ENCODE assay signal across 8 cellular contexts in the genomic region with DNA sequence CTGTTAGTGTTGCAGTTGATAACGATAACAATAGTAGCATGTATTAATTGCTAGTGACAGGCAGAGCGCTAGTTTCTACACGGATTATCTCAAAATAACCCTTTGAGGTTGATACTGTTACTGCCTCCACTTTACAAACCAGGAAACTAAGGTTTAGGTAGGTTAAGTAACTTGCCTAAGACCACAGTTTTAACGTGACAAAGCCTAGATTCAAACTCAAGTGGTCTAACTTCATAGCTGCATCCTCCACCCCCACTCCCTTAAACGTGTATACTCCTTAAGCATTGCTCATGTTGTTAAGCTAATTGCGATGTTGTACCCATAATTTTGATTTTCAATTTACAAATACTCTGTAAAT. TPM values are rescaled to one million over a fixed set of nuclear protein-coding genes. Genes with fewer than 3 reads are reported as not detected.
DNase-seq lines count a peak whose midpoint lies in the region; ATAC-seq and TF ChIP-seq lines count a peak whose summit lies in the region.

No MANE protein-coding gene starts in this region.

- H3K9me2 ChIP-seq in OCI-LY1 (ENCODE audit: low read depth, low read length) = no peaks in the 10 kb centered on the region

- 11 to 15% methylated on average over 6 of the region's 6 CpGs for WGBS in sigmoid colon, 2 donors

- H4K20me1 ChIP-seq in OCI-LY1 (ENCODE audit: insufficient read depth, low read length) = no peaks in the 10 kb centered on the region

- H3K27ac ChIP-seq in OCI-LY1 (ENCODE audit: low read depth, low read length, poor library complexity, severe bottlenecking) (peak overlapping the region; percentile 74), sigmoid colon (peak overlapping the region; percentile 95 to 98 (median 96))

- H3K9me3 ChIP-seq in OCI-LY1 (ENCODE audit: low read length) (no peaks in the 10 kb centered on the region), sigmoid colon (no peaks in the 10 kb centered on the region)

- no peak for DNase-seq in T-helper 2 cell treated with Interferon-gamma antibody and Interleukin-4, amounts not matched to agents 5 μg/mL and 100 μg/mL, for 36 hours (ENCODE audit: low spot score)
- DNase-seq in T-helper 2 cell (no peak), epithelial cell of esophagus (ENCODE audit: low read depth) (no peak), sigmoid colon (no peak), GF-D8 (lab: John Stamatoyannopoulos, UW) (no peak), retina (no peak)

- H3K27me3 Mint-ChIP-seq in T-helper 2 cell treated with Interferon-gamma antibody and Interleukin-4, amounts not matched to agents 5 μg/mL and 100 μg/mL, for 36 hours (ENCODE audit: low read depth) = no peaks in the 10 kb centered on the region

- H3K36me3 ChIP-seq in OCI-LY1 (ENCODE audit: insufficient read depth, low read length) (peaks cover 7% of the 10 kb centered on the region; the same call in 1 of the 2 replicates), sigmoid colon (no peaks in the 10 kb centered on the region)

- TF ChIP-seq EP300 in sigmoid colon (IDR thresholded peaks at IDR 0.05) = no peak

- no peaks in the 10 kb centered on the region for H3K9me3 Mint-ChIP-seq in T-helper 2 cell treated with Interferon-gamma antibody and Interleukin-4, amounts not matched to agents 5 μg/mL and 100 μg/mL, for 36 hours

- H2AFZ ChIP-seq in OCI-LY1 (ENCODE audit: low read length) = no peak overlapping the region

- intact Hi-C loops in sigmoid colon (cut with DNase I) = no loop called here

- H3K27ac Mint-ChIP-seq in T-helper 2 cell treated with Interferon-gamma antibody and Interleukin-4, amounts not matched to agents 5 μg/mL and 100 μg/mL, for 36 hours = peak overlapping the region; percentile 98

- ATAC-seq in GM21360 (IDR thresholded peaks at IDR 0.05; ENCODE audit: unreplicated experiment) = no peak

- H3K4me3 ChIP-seq in OCI-LY1 (ENCODE audit: low read depth, low read length, poor library complexity, severe bottlenecking) = peak overlapping the region; percentile 96
- peak overlapping the region; percentile 79 for H3K4me3 ChIP-seq in epithelial cell of esophagus (ENCODE audit: low read length)
- peak overlapping the region; percentile 81 to 90 (median 83) for H3K4me3 ChIP-seq in sigmoid colon

- TF ChIP-seq CTCF in OCI-LY1 (IDR thresholded peaks at IDR 0.05; ENCODE audit: low read length) (no peak), epithelial cell of esophagus (IDR thresholded peaks at IDR 0.05; ENCODE audit: insufficient read depth, low read depth, low read length, missing control alignments) (no peak), sigmoid colon (IDR thresholded peaks at IDR 0.05) (no peak)

- peaks cover 57% of the 10 kb centered on the region for H3K79me2 ChIP-seq in OCI-LY1 (ENCODE audit: insufficient read depth, low read length)

- peak overlapping the region; percentile 94 for H3K4me3 Mint-ChIP-seq in T-helper 2 cell treated with Interferon-gamma antibody and Interleukin-4, amounts not matched to agents 5 μg/mL and 100 μg/mL, for 36 hours

- no peaks in the 10 kb centered on the region for H3F3A ChIP-seq in OCI-LY1 (ENCODE audit: insufficient read depth, low read length)

- TF ChIP-seq POLR2A in sigmoid colon (IDR thresholded peaks at IDR 0.05) = no peak

- H3K4me2 ChIP-seq in OCI-LY1 (ENCODE audit: low read length) = peak overlapping the region; percentile 74

- H3K36me3 Mint-ChIP-seq in T-helper 2 cell treated with Interferon-gamma antibody and Interleukin-4, amounts not matched to agents 5 μg/mL and 100 μg/mL, for 36 hours (ENCODE audit: low read depth) = peaks cover 20% of the 10 kb centered on the region

- H3K4me1 ChIP-seq in OCI-LY1 (ENCODE audit: insufficient read depth, low read length, severe bottlenecking) = peaks cover 40% of the 10 kb centered on the region
- peaks cover 0 to 20% (median 11%) of the 10 kb centered on the region in 4 donors for H3K4me1 ChIP-seq in sigmoid colon

- H3K4me1 Mint-ChIP-seq in T-helper 2 cell treated with Interferon-gamma antibody and Interleukin-4, amounts not matched to agents 5 μg/mL and 100 μg/mL, for 36 hours (ENCODE audit: low read depth) = peaks cover 21% of the 10 kb centered on the region

- peak overlapping the region; percentile 94 for H3K9ac ChIP-seq in OCI-LY1 (ENCODE audit: low read length)

- no peaks in the 10 kb centered on the region for H3K27me3 ChIP-seq in OCI-LY1 (ENCODE audit: insufficient read depth, low read length)
- H3K27me3 ChIP-seq in sigmoid colon = no peaks in the 10 kb centered on the region

RNA-seq across cellular contexts. Expression of a gene that starts 1.2 kb away (rescaled TPM):
- 10 to 100 TPM; 49.6 to 66.2 (median 62.6) TPM for total RNA-seq in sigmoid colon
- 10 to 100 TPM; 40.2 to 75.1 (median 43.8) TPM for polyA plus RNA-seq in sigmoid colon
